In genomic region chr10:91709394-91709798, GRCh38 we compare ENCODE assay signal across 18 cellular contexts.
DNase-seq lines count a peak whose midpoint lies in the region; ATAC-seq, FAIRE-seq and TF ChIP-seq lines count a peak whose summit lies in the region.
"Had no signal": no experiment of that assay in that cellular context is flagged by ENCODE, and none has a peak within 500 bp of the region (broad histone marks: within the 10 kb centered on the region; RNA-seq: fewer than 3 reads in every experiment).

No MANE protein-coding gene starts in this region.

- H3K9me3 Mint-ChIP-seq in activated T-helper 17 cell treated with anti-CD3 and anti-CD28 coated beads, Interleukin-2, amount 50 U/mL, for 72 hours = no peaks in the 10 kb centered on the region
- H3K9me3 Mint-ChIP-seq: CD8-positive, alpha-beta T cell; stimulated activated naive CD8-positive, alpha-beta T cell treated with anti-CD3 and anti-CD28 coated beads, Interleukin-15, Interleukin-2, amounts not matched to agents 100 ng/mL and 50 ng/mL, for 24 hours had no signal

- in situ Hi-C loops in astrocyte of the cerebellum (cut with HindIII; ENCODE audit: low sequenced_read_pairs) = no loop called here

- TF ChIP-seq CTCF in astrocyte of the cerebellum (IDR thresholded peaks at IDR 0.05; ENCODE audit: low read depth, low read length, missing control alignments) = no peak
- no peak for TF ChIP-seq CTCF in kidney (IDR thresholded peaks at IDR 0.05; ENCODE audit: borderline replicate concordance, extremely low read depth, insufficient read depth)

- H3K36me3 ChIP-seq in kidney (ENCODE audit: control insufficient read depth in 1 of 2, insufficient read depth in 2 of 2, low read length in 2 of 2) = no peaks in the 10 kb centered on the region
- H3K36me3 ChIP-seq: heart left ventricle had no signal

- peaks cover 16% of the 10 kb centered on the region for H3K27me3 Mint-ChIP-seq in activated T-helper 17 cell treated with anti-CD3 and anti-CD28 coated beads, Interleukin-2, amount 50 U/mL, for 72 hours

- peaks cover 0 to 7% of the 10 kb centered on the region in 2 donors for H3K4me1 ChIP-seq in kidney (ENCODE audit: control insufficient read depth in 1 of 2, insufficient read depth in 1 of 2, low read depth in 1 of 2, low read length in 2 of 2)

- H3K4me3 ChIP-seq in astrocyte of the cerebellum (ENCODE audit: low read depth, low read length) = no peak overlapping the region
- no peak overlapping the region for H3K4me3 ChIP-seq in kidney (ENCODE audit: low read length in 2 of 2)
- H3K4me3 ChIP-seq: coronary artery, heart left ventricle had no signal

- no peaks in the 10 kb centered on the region for H3K9me3 ChIP-seq in kidney (ENCODE audit: control insufficient read depth in 1 of 2, low read length in 2 of 2)
- H3K9me3 ChIP-seq: heart left ventricle had no signal

- intact Hi-C loops in kidney (cut with DNase I) = no loop called here

- ATAC-seq in activated T-helper 17 cell treated with anti-CD3 and anti-CD28 coated beads, Interleukin-2, amount 50 U/mL, for 72 hours (replicated peaks) = no peak
- ATAC-seq in HG03439 (IDR thresholded peaks at IDR 0.05; ENCODE audit: unreplicated experiment) = no peak
- ATAC-seq: CD8-positive, alpha-beta T cell; heart left ventricle; T-helper 17 cell had no signal

- no peak overlapping the region for H3K4me3 Mint-ChIP-seq in activated T-helper 17 cell treated with anti-CD3 and anti-CD28 coated beads, Interleukin-2, amount 50 U/mL, for 72 hours
- H3K4me3 Mint-ChIP-seq: CD8-positive, alpha-beta T cell; mesothelial cell of epicardium; stimulated activated naive CD8-positive, alpha-beta T cell treated with anti-CD3 and anti-CD28 coated beads, Interleukin-15, Interleukin-2, amounts not matched to agents 100 ng/mL and 50 ng/mL, for 24 hours; T-helper 17 cell had no signal

- FAIRE-seq in kidney (lab: Jason Lieb, UNC) = peak; percentile 54

- no peaks in the 10 kb centered on the region for H3K4me1 Mint-ChIP-seq in activated T-helper 17 cell treated with anti-CD3 and anti-CD28 coated beads, Interleukin-2, amount 50 U/mL, for 72 hours
- H3K4me1 Mint-ChIP-seq: mesothelial cell of epicardium, T-helper 17 cell had no signal

- peak; percentile 34 for DNase-seq in DMS79 treated with DMSO at 0.1 percent for 48 hours (lab: John Stamatoyannopoulos, UW)
- peak; percentile 61 for DNase-seq in NCI-H1436 treated with DMSO at 0.1 percent for 48 hours (lab: John Stamatoyannopoulos, UW)
- DNase-seq in astrocyte of the cerebellum (ENCODE audit: low read depth) = peak; percentile 22
- DNase-seq in kidney = no peak
- no peak for DNase-seq in activated CD8-positive, alpha-beta memory T cell treated with anti-CD3 and anti-CD28 coated beads for 24 hours
- no peak for DNase-seq in AG08395 (ENCODE audit: low spot score)
- DNase-seq: activated CD4-positive, alpha-beta T cell treated with anti-CD3 and anti-CD28 coated beads, Interleukin-2, amount 50 U/mL, for 1 hour; CD8-positive, alpha-beta T cell; heart left ventricle; KG1; posterior cingulate gyrus; stimulated activated CD4-positive, alpha-beta T cell treated with anti-CD3 and anti-CD28 coated beads, Interleukin-2, amount 100 ng/mL, for 24 hours; T-helper 17 cell had no signal

- H3K9ac ChIP-seq in kidney (ENCODE audit: low read length in 2 of 2) = no peak overlapping the region

- H3K27ac ChIP-seq in kidney (ENCODE audit: low read depth in 2 of 2, low read length in 2 of 2) = no peak overlapping the region
- H3K27ac ChIP-seq: coronary artery, heart left ventricle had no signal

- H3K36me3 Mint-ChIP-seq in activated T-helper 17 cell treated with anti-CD3 and anti-CD28 coated beads, Interleukin-2, amount 50 U/mL, for 72 hours (ENCODE audit: low read depth) = no peaks in the 10 kb centered on the region
- H3K36me3 Mint-ChIP-seq: CD8-positive, alpha-beta T cell; mesothelial cell of epicardium had no signal

- no peak overlapping the region for H3K27ac Mint-ChIP-seq in activated T-helper 17 cell treated with anti-CD3 and anti-CD28 coated beads, Interleukin-2, amount 50 U/mL, for 72 hours
- H3K27ac Mint-ChIP-seq: CD8-positive, alpha-beta T cell; mesothelial cell of epicardium; stimulated activated naive CD8-positive, alpha-beta T cell treated with anti-CD3 and anti-CD28 coated beads, Interleukin-15, Interleukin-2, amounts not matched to agents 100 ng/mL and 50 ng/mL, for 24 hours; T-helper 17 cell had no signal

Comparison
In these comparisons a context has a peak if more than half of its experiments do, and no peak if none do; other contexts are left out.
1. DNase-seq: peak in DMS79 treated with DMSO at 0.1 percent for 48 hours (single experiment), NCI-H1436 treated with DMSO at 0.1 percent for 48 hours (single experiment) and astrocyte of the cerebellum (single experiment); none in kidney (single experiment), activated CD8-positive, alpha-beta memory T cell treated with anti-CD3 and anti-CD28 coated beads for 24 hours (single experiment) and AG08395 (single experiment).